17 cellular contexts compared by ENCODE assay signal in genomic region chr1:90126834-90127233, GRCh38.
DNase-seq lines count a peak whose midpoint lies in the region; ATAC-seq and TF ChIP-seq lines count a peak whose summit lies in the region.
"Had no signal": no experiment of that assay in that cellular context is flagged by ENCODE, and none has a peak within 500 bp of the region (broad histone marks: within the 10 kb centered on the region; RNA-seq: fewer than 3 reads in every experiment).

No MANE protein-coding gene starts in this region.

- H3K27ac ChIP-seq in HEK293 (ENCODE audit: extremely low read depth, low read depth, low read length) (no peak overlapping the region), VCaP (peak overlapping the region; percentile 52), substantia nigra (ENCODE audit: low read depth, low read length, poor library complexity, severe bottlenecking) (no peak overlapping the region), foreskin keratinocyte (no peak overlapping the region)
- H3K27ac ChIP-seq: BLaER1 treated with 17β-estradiol and CSF1 and Interleukin-3, amounts not matched to agents 10 nM and 100 nM; C4-2B had no signal

- no peak overlapping the region for H3K27ac Mint-ChIP-seq in type B pancreatic cell
- H3K27ac Mint-ChIP-seq: B cell; CD4-positive, alpha-beta T cell; CD8-positive, alpha-beta T cell had no signal

- H3K27me3 ChIP-seq in foreskin keratinocyte, result peaks cover 16% of the 10 kb centered on the region
- H3K27me3 ChIP-seq: BLaER1 treated with 17β-estradiol and CSF1 and Interleukin-3, amounts not matched to agents 10 nM and 100 nM had no signal

- H3K36me3 ChIP-seq in HEK293 (ENCODE audit: control insufficient read depth in 2 of 2, insufficient read depth in 1 of 2, low read length in 2 of 2), result no peaks in the 10 kb centered on the region
- H3K36me3 ChIP-seq: BLaER1 treated with 17β-estradiol and CSF1 and Interleukin-3, amounts not matched to agents 10 nM and 100 nM had no signal

- no peaks in the 10 kb centered on the region for H3K36me3 Mint-ChIP-seq in type B pancreatic cell
- H3K36me3 Mint-ChIP-seq: CD8-positive, alpha-beta T cell had no signal

- no peaks in the 10 kb centered on the region for H3K9me3 ChIP-seq in HEK293 (ENCODE audit: control insufficient read depth, insufficient read depth, low read depth, low read length)
- H3K9me3 ChIP-seq: BLaER1 treated with 17β-estradiol and CSF1 and Interleukin-3, amounts not matched to agents 10 nM and 100 nM; Caco-2 had no signal

- ATAC-seq in left colon (peak; percentile 30), foreskin keratinocyte (no peak)
- ATAC-seq: CD8-positive, alpha-beta T cell had no signal

- POLR2A ChIA-PET in HEK293 (lab: Yijun Ruan, JAX), result no interaction called here

- CTCF ChIA-PET in HEK293 (lab: Yijun Ruan, JAX), result interaction anchor here (0.5 to 0.7 kb wide), 2 partner anchors 609 to 1039 kb away, joined by 3 to 4 read pairs; no protein-coding TSS in a partner anchor

- peaks cover 11% of the 10 kb centered on the region for H3K27me3 Mint-ChIP-seq in type B pancreatic cell

- no peaks in the 10 kb centered on the region for H3K9me3 Mint-ChIP-seq in type B pancreatic cell
- H3K9me3 Mint-ChIP-seq: CD4-positive, alpha-beta T cell; CD8-positive, alpha-beta T cell had no signal

- H3K4me1 ChIP-seq in HEK293 (ENCODE audit: control insufficient read depth, insufficient read depth, low read length), result no peaks in the 10 kb centered on the region
- no peaks in the 10 kb centered on the region for H3K4me1 ChIP-seq in foreskin keratinocyte
- H3K4me1 ChIP-seq: Caco-2 had no signal

- intact Hi-C loops in left colon (cut with DNase I, micrococcal nuclease), result no loop called here

- no peak overlapping the region for H3K4me3 Mint-ChIP-seq in type B pancreatic cell
- H3K4me3 Mint-ChIP-seq: B cell; CD4-positive, alpha-beta T cell; CD8-positive, alpha-beta T cell had no signal

- TF ChIP-seq CTCF in HEK293 (tag by site-specific recombination; IDR thresholded peaks at IDR 0.05) (no peak), VCaP (conservative IDR thresholded peaks at IDR 0.05) (no peak), foreskin keratinocyte (conservative IDR thresholded peaks at IDR 0.05) (no peak), type B pancreatic cell (conservative IDR thresholded peaks at IDR 0.05) (no peak)

- H3K4me3 ChIP-seq in HEK293 (ENCODE audit: low read depth, low read length), result no peak overlapping the region
- H3K4me3 ChIP-seq: BLaER1 treated with 17β-estradiol and CSF1 and Interleukin-3, amounts not matched to agents 10 nM and 100 nM had no signal

- no peaks in the 10 kb centered on the region for H3K4me1 Mint-ChIP-seq in type B pancreatic cell (ENCODE audit: unreplicated experiment)
- H3K4me1 Mint-ChIP-seq: B cell had no signal

- DNase-seq in left colon (no peak), substantia nigra (lab: John Stamatoyannopoulos, UW) (no peak), foreskin keratinocyte (no peak), type B pancreatic cell (ENCODE audit: extremely low spot score, unreplicated experiment) (no peak)
- DNase-seq: 8988T; AML-193; Caco-2; Calu3; CD4-positive, alpha-beta T cell; CD8-positive, alpha-beta T cell; DMS79 treated with DMSO at 0.1 percent for 48 hours; GF-D8 had no signal

TF ChIP-seq in HEK293, 187 proteins besides CTCF, POLR2A, EP300 and RAD21:
- TF ChIP-seq ZNF426 (tag by site-specific recombination; IDR thresholded peaks at IDR 0.05) (no peak), SETDB1 (IDR thresholded peaks at IDR 0.05; ENCODE audit: insufficient read length, low read length) (peak; percentile 25), TCF7L2 (IDR thresholded peaks at IDR 0.05; ENCODE audit: borderline replicate concordance, low read depth, low read length) (no peak)
- TF ChIP-seq, protein P1, sequence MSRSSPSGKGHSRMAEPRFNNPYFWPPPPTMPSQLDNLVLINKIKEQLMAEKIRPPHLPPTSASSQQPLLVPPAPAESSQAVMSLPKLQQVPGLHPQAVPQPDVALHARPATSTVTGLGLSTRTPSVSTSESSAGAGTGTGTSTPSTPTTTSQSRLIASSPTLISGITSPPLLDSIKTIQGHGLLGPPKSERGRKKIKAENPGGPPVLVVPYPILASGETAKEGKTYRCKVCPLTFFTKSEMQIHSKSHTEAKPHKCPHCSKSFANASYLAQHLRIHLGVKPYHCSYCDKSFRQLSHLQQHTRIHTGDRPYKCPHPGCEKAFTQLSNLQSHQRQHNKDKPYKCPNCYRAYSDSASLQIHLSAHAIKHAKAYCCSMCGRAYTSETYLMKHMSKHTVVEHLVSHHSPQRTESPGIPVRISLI (tag by site-specific recombination; IDR thresholded peaks at IDR 0.05), result no peak
